Comparison of ENCODE assay signal across 30 cellular contexts in genomic region chr14:104091061-104091926, GRCh38. TPM values are rescaled to one million over a fixed set of nuclear protein-coding genes. Genes with fewer than 3 reads are reported as not detected.
A peak's percentile ranks its signal among the peaks of the same experiment; 100 is the strongest.
DNase-seq lines count a peak whose midpoint lies in the region; ATAC-seq, FAIRE-seq and TF ChIP-seq lines count a peak whose summit lies in the region.
"Had no signal": no experiment of that assay in that cellular context is flagged by ENCODE, and none has a peak within 500 bp of the region (broad histone marks: within the 10 kb centered on the region; RNA-seq: fewer than 3 reads in every experiment).

No MANE protein-coding gene starts in this region.

- WGBS in psoas muscle, 3 donors = 28 to 44% (median 35%) methylated on average over 25 to 26 of the region's 26 CpGs

- peaks cover 0 to 30% (median 18%) of the 10 kb centered on the region in 3 donors for H3K27me3 ChIP-seq in psoas muscle (ENCODE audit: insufficient read depth in 3 of 3, low read length in 2 of 3)

- no peaks in the 10 kb centered on the region for H3K36me3 ChIP-seq in kidney (ENCODE audit: control insufficient read depth in 1 of 2, insufficient read depth in 2 of 2, low read length in 2 of 2)
- H3K36me3 ChIP-seq in psoas muscle (ENCODE audit: insufficient read depth in 1 of 2, low read depth in 1 of 2) = no peaks in the 10 kb centered on the region
- H3K36me3 ChIP-seq: ascending aorta, sigmoid colon, tibial artery had no signal

- H3K9ac ChIP-seq in kidney (ENCODE audit: low read length in 2 of 2) = no peak overlapping the region

- DNase-seq in NCI-H1694 (lab: John Stamatoyannopoulos, UW) (peak; percentile 30), ecto neural progenitor cell (ENCODE audit: low spot score) (peak; percentile 52), kidney (peak; percentile 66), retina (peak; percentile 15), occipital lobe (lab: John Stamatoyannopoulos, UW) (no peak), hypothalamus (lab: John Stamatoyannopoulos, UW) (no peak), psoas muscle (no peak)
- no peak for DNase-seq in activated naive CD8-positive, alpha-beta T cell treated with anti-CD3 and anti-CD28 coated beads for 36 hours
- DNase-seq: activated CD4-positive, alpha-beta T cell treated with anti-CD3 and anti-CD28 coated beads, Interleukin-2, amount 10 ng/mL, durations not matched to agents 24 days and 14 days; activated naive CD4-positive, alpha-beta T cell treated with anti-CD3 and anti-CD28 coated beads, Interleukin-2, amount 10 ng/mL, durations not matched to agents 7 days and 5 days; activated T-cell treated with anti-CD3 and anti-CD28 coated beads, Interleukin-2, amount 50 U/mL, for 72 hours; caudate nucleus; CD4-positive, alpha-beta memory T cell; DMS153; GDM1; KG1; naive thymus-derived CD4-positive, alpha-beta T cell; NCI-H1417 treated with DMSO at 0.1 percent for 48 hours; sigmoid colon had no signal

- H3K9me3 ChIP-seq in kidney (ENCODE audit: control insufficient read depth in 1 of 2, low read length in 2 of 2) = no peaks in the 10 kb centered on the region
- H3K9me3 ChIP-seq in psoas muscle = no peaks in the 10 kb centered on the region
- H3K9me3 ChIP-seq: ascending aorta, sigmoid colon had no signal

- H3K27ac ChIP-seq in kidney (ENCODE audit: low read depth in 2 of 2, low read length in 2 of 2) (no peak overlapping the region), psoas muscle (no peak overlapping the region)
- H3K27ac ChIP-seq: ascending aorta, sigmoid colon, tibial artery had no signal

- ATAC-seq in psoas muscle = no peak
- ATAC-seq: activated T-cell treated with anti-CD3 and anti-CD28 coated beads, Interleukin-2, amount 50 U/mL, for 72 hours; naive thymus-derived CD4-positive, alpha-beta T cell had no signal

- no peak for FAIRE-seq in kidney (lab: Jason Lieb, UNC)
- FAIRE-seq: endothelial cell of umbilical vein, RCC 7860 had no signal

- intact Hi-C loops in kidney (cut with DNase I) (no loop called here), psoas muscle (cut with DNase I) (no loop called here)

- no peaks in the 10 kb centered on the region for H3K4me1 ChIP-seq in kidney (ENCODE audit: control insufficient read depth in 1 of 2, insufficient read depth in 1 of 2, low read depth in 1 of 2, low read length in 2 of 2)
- no peaks in the 10 kb centered on the region for H3K4me1 ChIP-seq in psoas muscle
- H3K4me1 ChIP-seq: ascending aorta had no signal

- peaks cover 2% of the 10 kb centered on the region for H3K4me1 Mint-ChIP-seq in activated naive CD8-positive, alpha-beta T cell treated with anti-CD3 and anti-CD28 coated beads for 36 hours

- H3K4me3 ChIP-seq in kidney (ENCODE audit: low read length in 2 of 2) (no peak overlapping the region), psoas muscle (no peak overlapping the region)
- H3K4me3 ChIP-seq: ascending aorta, sigmoid colon, tibial artery had no signal

- no peak overlapping the region for H3K4me3 Mint-ChIP-seq in activated naive CD8-positive, alpha-beta T cell treated with anti-CD3 and anti-CD28 coated beads for 36 hours
- H3K4me3 Mint-ChIP-seq: activated CD4-positive, alpha-beta T cell treated with anti-CD3 and anti-CD28 coated beads, Interleukin-2, amount 10 ng/mL, durations not matched to agents 24 days and 14 days; activated naive CD4-positive, alpha-beta T cell treated with anti-CD3 and anti-CD28 coated beads, Interleukin-2, amount 10 ng/mL, durations not matched to agents 7 days and 5 days; activated T-cell treated with anti-CD3 and anti-CD28 coated beads, Interleukin-2, amount 50 U/mL, for 72 hours; CD4-positive, alpha-beta memory T cell; naive thymus-derived CD4-positive, alpha-beta T cell; stimulated activated naive CD8-positive, alpha-beta T cell treated with anti-CD3 and anti-CD28 coated beads, Interleukin-15, Interleukin-2, amounts not matched to agents 100 ng/mL and 50 ng/mL, for 24 hours had no signal

- peaks cover 11% of the 10 kb centered on the region for H3K27me3 Mint-ChIP-seq in activated naive CD8-positive, alpha-beta T cell treated with anti-CD3 and anti-CD28 coated beads for 36 hours
- H3K27me3 Mint-ChIP-seq: activated CD4-positive, alpha-beta T cell treated with anti-CD3 and anti-CD28 coated beads, Interleukin-2, amount 10 ng/mL, durations not matched to agents 24 days and 14 days; stimulated activated naive CD8-positive, alpha-beta T cell treated with anti-CD3 and anti-CD28 coated beads, Interleukin-15, Interleukin-2, amounts not matched to agents 100 ng/mL and 50 ng/mL, for 24 hours had no signal

- H3K27ac Mint-ChIP-seq in activated naive CD8-positive, alpha-beta T cell treated with anti-CD3 and anti-CD28 coated beads for 36 hours = no peak overlapping the region
- H3K27ac Mint-ChIP-seq: activated CD4-positive, alpha-beta T cell treated with anti-CD3 and anti-CD28 coated beads, Interleukin-2, amount 10 ng/mL, durations not matched to agents 24 days and 14 days; activated naive CD4-positive, alpha-beta T cell treated with anti-CD3 and anti-CD28 coated beads, Interleukin-2, amount 10 ng/mL, durations not matched to agents 7 days and 5 days; activated T-cell treated with anti-CD3 and anti-CD28 coated beads, Interleukin-2, amount 50 U/mL, for 72 hours; CD4-positive, alpha-beta memory T cell; naive thymus-derived CD4-positive, alpha-beta T cell; stimulated activated naive CD8-positive, alpha-beta T cell treated with anti-CD3 and anti-CD28 coated beads, Interleukin-15, Interleukin-2, amounts not matched to agents 100 ng/mL and 50 ng/mL, for 24 hours had no signal

- TF ChIP-seq CTCF in kidney (IDR thresholded peaks at IDR 0.05; ENCODE audit: borderline replicate concordance, extremely low read depth, insufficient read depth) (no peak), psoas muscle (IDR thresholded peaks at IDR 0.05) (no peak)

- no peaks in the 10 kb centered on the region for H3K36me3 Mint-ChIP-seq in activated naive CD8-positive, alpha-beta T cell treated with anti-CD3 and anti-CD28 coated beads for 36 hours
- H3K36me3 Mint-ChIP-seq: activated naive CD4-positive, alpha-beta T cell treated with anti-CD3 and anti-CD28 coated beads, Interleukin-2, amount 10 ng/mL, durations not matched to agents 7 days and 5 days; CD4-positive, alpha-beta memory T cell; naive thymus-derived CD4-positive, alpha-beta T cell had no signal

- no peaks in the 10 kb centered on the region for H3K9me3 Mint-ChIP-seq in activated naive CD8-positive, alpha-beta T cell treated with anti-CD3 and anti-CD28 coated beads for 36 hours
- H3K9me3 Mint-ChIP-seq: activated CD4-positive, alpha-beta T cell treated with anti-CD3 and anti-CD28 coated beads, Interleukin-2, amount 10 ng/mL, durations not matched to agents 24 days and 14 days; activated naive CD4-positive, alpha-beta T cell treated with anti-CD3 and anti-CD28 coated beads, Interleukin-2, amount 10 ng/mL, durations not matched to agents 7 days and 5 days; activated T-cell treated with anti-CD3 and anti-CD28 coated beads, Interleukin-2, amount 50 U/mL, for 72 hours; naive thymus-derived CD4-positive, alpha-beta T cell; stimulated activated naive CD8-positive, alpha-beta T cell treated with anti-CD3 and anti-CD28 coated beads, Interleukin-15, Interleukin-2, amounts not matched to agents 100 ng/mL and 50 ng/mL, for 24 hours had no signal

RNA-seq across cellular contexts. Expression of gene ASPG, which starts 5.8 kb away (rescaled TPM):
- total RNA-seq in kidney (2.5 TPM), occipital lobe (0.94 TPM), psoas muscle (under 1 TPM in 3 of 4 donors, not detected in 1; 0.15 to 0.84 (median 0.51) TPM)
- polyA plus RNA-seq in kidney (ENCODE audit: insufficient read depth, low read depth, low replicate concordance) (58.1 TPM), psoas muscle (under 1 TPM; 0.04 to 0.61 (median 0.06) TPM)
- total RNA-seq in activated naive CD8-positive, alpha-beta T cell treated with anti-CD3 and anti-CD28 coated beads for 36 hours = not detected
- total RNA-seq: activated CD4-positive, alpha-beta T cell treated with anti-CD3 and anti-CD28 coated beads, Interleukin-2, amount 10 ng/mL, durations not matched to agents 24 days and 14 days; ascending aorta; CD4-positive, alpha-beta memory T cell; dermis microvascular lymphatic vessel endothelial cell; endothelial cell of umbilical vein; glomerular endothelial cell; HT1080; kidney epithelial cell; osteocyte; T-helper 2 cell treated with Interferon-gamma antibody and Interleukin-4, amounts not matched to agents 100 ng/mL and 5 ng/mL, for 36 hours had no signal
- polyA plus RNA-seq: CD4-positive, alpha-beta memory T cell; endothelial cell of umbilical vein; naive thymus-derived CD4-positive, alpha-beta T cell had no signal

RNA-seq across cellular contexts. Expression of gene KIF26A, which starts 47.1 kb away (rescaled TPM):
- total RNA-seq in kidney (12.3 TPM), occipital lobe (13.1 TPM), psoas muscle (1 to 10 TPM; 1.8 to 3.2 (median 2.3) TPM)
- polyA plus RNA-seq in kidney (ENCODE audit: insufficient read depth, low read depth, low replicate concordance) (2.3 TPM), psoas muscle (1 to 10 TPM in 2 of 3 donors, under 1 TPM in 1; 0.99 to 1.6 (median 1.4) TPM)
- total RNA-seq in activated naive CD8-positive, alpha-beta T cell treated with anti-CD3 and anti-CD28 coated beads for 36 hours = under 1 TPM; 0.89 to 0.94 TPM
- polyA plus RNA-seq: naive thymus-derived CD4-positive, alpha-beta T cell had no signal

Comparison
In these comparisons a context has a peak if more than half of its experiments do, and no peak if none do; other contexts are left out.
1. DNase-seq: peak in NCI-H1694 (single experiment), ecto neural progenitor cell (single experiment), kidney (single experiment) and retina (single experiment); none in occipital lobe (single experiment), hypothalamus (0 of 51), psoas muscle (0 of 2) and activated naive CD8-positive, alpha-beta T cell treated with anti-CD3 and anti-CD28 coated beads for 36 hours (single experiment).